In genomic region chr20:58665606-58666005, GRCh38 we compare ENCODE assay signal across 1 cellular context.
TF ChIP-seq lines count a peak whose summit lies in the region.

No MANE protein-coding gene starts in this region.

TF ChIP-seq in GM23338, 12 proteins besides CTCF, POLR2A, EP300 and RAD21 (continued from another document):
- TF ChIP-seq ZNF462 (CRISPR knock-in tag; IDR thresholded peaks at IDR 0.05) = no peak
- no peak for TF ChIP-seq ETS1 (IDR thresholded peaks at IDR 0.05)
- TF ChIP-seq ZNF331 (CRISPR knock-in tag; IDR thresholded peaks at IDR 0.05; ENCODE audit: low read depth) = no peak
